ENCODE assay signal across 29 cellular contexts in the genomic region with DNA sequence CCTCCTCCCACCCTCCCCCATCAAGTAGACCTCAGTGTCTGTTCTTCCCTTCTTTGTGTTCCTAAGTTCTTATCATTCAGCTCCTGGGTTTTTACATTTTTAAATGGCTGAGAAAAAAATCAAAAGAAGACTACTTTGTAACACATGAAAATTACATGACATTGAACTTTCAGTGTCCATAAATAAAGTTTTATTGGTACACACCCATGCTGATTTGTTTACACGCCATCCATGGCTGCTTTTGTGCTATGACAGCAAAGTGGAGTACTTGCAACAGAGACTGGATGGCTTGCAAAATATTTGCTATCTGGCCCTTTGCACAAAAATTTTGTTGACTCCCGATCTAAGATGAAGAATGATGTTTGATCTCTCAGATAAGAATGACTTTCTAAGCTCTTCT.
"Had no signal": no experiment of that assay in that cellular context is flagged by ENCODE, and none has a peak within 500 bp of the region (broad histone marks: within the 10 kb centered on the region; RNA-seq: fewer than 3 reads in every experiment).

No MANE protein-coding gene starts in this region.

- ATAC-seq: activated CD4-positive, CD25-positive, alpha-beta regulatory T cell treated with anti-CD3 and anti-CD28 coated beads, Interleukin-2, amount 50 U/mL, for 24 hours; activated CD8-positive, alpha-beta T cell treated with anti-CD3 and anti-CD28 coated beads for 36 hours; activated naive CD8-positive, alpha-beta T cell treated with anti-CD3 and anti-CD28 coated beads, Interleukin-2, amount 50 U/mL, for 24 hours; activated T-cell treated with anti-CD3 and anti-CD28 coated beads, Interleukin-2, amount 50 U/mL, for 4 hours; activated T-helper 17 cell treated with anti-CD3 and anti-CD28 coated beads, Interleukin-2, amount 50 U/mL, for 72 hours; body of pancreas; effector memory CD8-positive, alpha-beta T cell; gastroesophageal sphincter; T-helper 17 cell had no signal

- H3K36me3 ChIP-seq: adrenal gland, esophagus squamous epithelium, gastroesophageal sphincter, WERI-Rb-1 had no signal

- H3K4me3 ChIP-seq: adrenal gland, body of pancreas, esophagus squamous epithelium, gastroesophageal sphincter had no signal

- FAIRE-seq: colon had no signal

- DNase-seq: activated B cell treated with CpG ODN at 0.5 μM for 24 hours; activated CD4-positive, alpha-beta T cell treated with anti-CD3 and anti-CD28 coated beads for 48 hours; activated CD4-positive, alpha-beta T cell treated with anti-CD3 and anti-CD28 coated beads, Interleukin-2, amount 50 U/mL, for 1 hour; activated CD4-positive, alpha-beta T cell treated with anti-CD3 and anti-CD28 coated beads, Interleukin-2, amount 50 U/mL, for 48 hours; activated CD8-positive, alpha-beta memory T cell treated with anti-CD3 and anti-CD28 coated beads for 24 hours; activated CD8-positive, alpha-beta T cell treated with anti-CD3 and anti-CD28 coated beads for 36 hours; activated effector memory CD4-positive, alpha-beta T cell treated with Interleukin-2 at 50 U/mL for 16 hours; activated naive CD4-positive, alpha-beta T cell treated with anti-CD3 and anti-CD28 coated beads for 36 hours; activated naive CD8-positive, alpha-beta T cell treated with anti-CD3 and anti-CD28 coated beads for 36 hours; activated naive CD8-positive, alpha-beta T cell treated with anti-CD3 and anti-CD28 coated beads, Interleukin-2, amount 50 U/mL, for 24 hours; activated T-cell treated with anti-CD3 and anti-CD28 coated beads, Interleukin-2, amount 50 U/mL, for 4 hours; adrenal gland; amygdala; aorta; body of pancreas; cortex of kidney; dermis blood vessel endothelial cell; effector CD4-positive, alpha-beta T cell; effector memory CD8-positive, alpha-beta T cell; erythroblast; esophagus squamous epithelium; foreskin melanocyte; T-helper 17 cell; T1000; WERI-Rb-1 had no signal

- H3K27ac ChIP-seq: adrenal gland, body of pancreas, esophagus squamous epithelium, gastroesophageal sphincter, WERI-Rb-1 had no signal

- H3K27me3 ChIP-seq: adrenal gland, body of pancreas, gastroesophageal sphincter had no signal

- H3K9me3 ChIP-seq: adrenal gland, esophagus squamous epithelium, gastroesophageal sphincter had no signal

- H3K4me1 ChIP-seq: adrenal gland, body of pancreas, esophagus squamous epithelium, gastroesophageal sphincter had no signal
